23 cellular contexts compared by ENCODE assay signal in genomic region chr6:968791-969190, GRCh38.
DNase-seq lines count a peak whose midpoint lies in the region; ATAC-seq and TF ChIP-seq lines count a peak whose summit lies in the region.
"Had no signal": no experiment of that assay in that cellular context is flagged by ENCODE, and none has a peak within 500 bp of the region (broad histone marks: within the 10 kb centered on the region; RNA-seq: fewer than 3 reads in every experiment).

No MANE protein-coding gene starts in this region.

- peaks cover 17% of the 10 kb centered on the region for H3K27me3 Mint-ChIP-seq in nephron (ENCODE audit: low read depth)
- H3K27me3 Mint-ChIP-seq in activated CD8-positive, alpha-beta T cell treated with anti-CD3 and anti-CD28 coated beads for 36 hours = peaks cover 10% of the 10 kb centered on the region
- H3K27me3 Mint-ChIP-seq in T-cell = peaks cover 11 to 26% of the 10 kb centered on the region in 2 donors

- DNase-seq in NCI-H446 treated with DMSO at 0.1 percent for 48 hours (lab: John Stamatoyannopoulos, UW) (peak; percentile 18), kidney tubule cell (ENCODE audit: low spot score) (peak; percentile 34), renal cortical epithelial cell (ENCODE audit: low read depth) (peak; percentile 19), ovary (no peak), T-cell (no peak)
- DNase-seq in activated CD8-positive, alpha-beta T cell treated with anti-CD3 and anti-CD28 coated beads for 36 hours = no peak
- DNase-seq: 8988T; AML-193; BE2C; Calu3; CD4-positive, alpha-beta memory T cell; COR-L47; DMS79; EL; GDM1; GOT3; HFFc6 had no signal

- no peak overlapping the region for H3K27ac ChIP-seq in ovary
- H3K27ac ChIP-seq: A549; BLaER1 treated with 17β-estradiol and CSF1 and Interleukin-3, amounts not matched to agents 10 nM and 100 nM had no signal

- ATAC-seq in activated CD8-positive, alpha-beta T cell treated with anti-CD3 and anti-CD28 coated beads for 36 hours = no peak
- no peak for ATAC-seq in GM19035 (IDR thresholded peaks at IDR 0.05; ENCODE audit: unreplicated experiment)
- no peak for ATAC-seq in T-cell (replicated peaks in 1 of 4)
- ATAC-seq: A549, GM12878 had no signal

- peak overlapping the region; percentile 37 to 57 (median 45) for H3K27ac Mint-ChIP-seq in nephron
- H3K27ac Mint-ChIP-seq in activated CD8-positive, alpha-beta T cell treated with anti-CD3 and anti-CD28 coated beads for 36 hours = no peak overlapping the region
- no peak overlapping the region for H3K27ac Mint-ChIP-seq in T-cell
- H3K27ac Mint-ChIP-seq: CD4-positive, alpha-beta memory T cell; HFFc6 had no signal

- no peaks in the 10 kb centered on the region for H3K27me3 ChIP-seq in ovary
- H3K27me3 ChIP-seq: BLaER1 treated with 17β-estradiol and CSF1 and Interleukin-3, amounts not matched to agents 10 nM and 100 nM had no signal

- no peaks in the 10 kb centered on the region for H3K9me3 ChIP-seq in ovary
- H3K9me3 ChIP-seq: A549, BE2C, HAP-1 had no signal

- no peak overlapping the region for H3K4me3 ChIP-seq in ovary
- H3K4me3 ChIP-seq: A549; BLaER1 treated with 17β-estradiol and CSF1 and Interleukin-3, amounts not matched to agents 10 nM and 100 nM; GM12878; HAP-1 had no signal

- 85 to 87% (median 86%) methylated on average over 7 of the region's 7 CpGs for WGBS in ovary, 3 donors

- H3K4me1 Mint-ChIP-seq in nephron (peaks cover 24% of the 10 kb centered on the region), T-cell (no peaks in the 10 kb centered on the region)
- H3K4me1 Mint-ChIP-seq in activated CD8-positive, alpha-beta T cell treated with anti-CD3 and anti-CD28 coated beads for 36 hours (ENCODE audit: low read depth) = no peaks in the 10 kb centered on the region
- H3K4me1 Mint-ChIP-seq: CD4-positive, alpha-beta memory T cell had no signal

- H3K36me3 Mint-ChIP-seq in nephron (ENCODE audit: low read depth) (no peaks in the 10 kb centered on the region), T-cell (no peaks in the 10 kb centered on the region)
- H3K36me3 Mint-ChIP-seq in activated CD8-positive, alpha-beta T cell treated with anti-CD3 and anti-CD28 coated beads for 36 hours (ENCODE audit: low read depth) = no peaks in the 10 kb centered on the region
- H3K36me3 Mint-ChIP-seq: CD4-positive, alpha-beta memory T cell had no signal

- no peak for TF ChIP-seq CTCF in nephron (IDR thresholded peaks at IDR 0.05; ENCODE audit: unreplicated experiment in 3 of 3)
- no peak for TF ChIP-seq CTCF in activated CD8-positive, alpha-beta T cell treated with anti-CD3 and anti-CD28 coated beads for 36 hours (IDR thresholded peaks at IDR 0.05)
- TF ChIP-seq CTCF in ovary (IDR thresholded peaks at IDR 0.05) = no peak

- intact Hi-C loops in activated CD8-positive, alpha-beta T cell treated with anti-CD3 and anti-CD28 coated beads for 36 hours (cut with micrococcal nuclease) = no loop called here
- intact Hi-C loops in ovary (cut with DNase I) = no loop called here

- H3K9me3 Mint-ChIP-seq in nephron = no peaks in the 10 kb centered on the region
- no peaks in the 10 kb centered on the region for H3K9me3 Mint-ChIP-seq in activated CD8-positive, alpha-beta T cell treated with anti-CD3 and anti-CD28 coated beads for 36 hours
- no peaks in the 10 kb centered on the region for H3K9me3 Mint-ChIP-seq in T-cell
- H3K9me3 Mint-ChIP-seq: HFFc6 had no signal

- CTCF ChIA-PET in activated CD8-positive, alpha-beta T cell treated with anti-CD3 and anti-CD28 coated beads for 36 hours (lab: Charles Lee) = interaction anchor here (0.6 to 1.6 kb wide), 2 partner anchors 15 to 372 kb away, joined by 3 to 4 read pairs; no protein-coding TSS in a partner anchor
- CTCF ChIA-PET in T-cell (lab: Charles Lee) = no interaction called here

- H3K36me3 ChIP-seq in ovary = no peaks in the 10 kb centered on the region
- H3K36me3 ChIP-seq: BE2C; BLaER1 treated with 17β-estradiol and CSF1 and Interleukin-3, amounts not matched to agents 10 nM and 100 nM; HAP-1 had no signal

- H3K4me3 Mint-ChIP-seq in nephron (no peak overlapping the region), T-cell (no peak overlapping the region)
- H3K4me3 Mint-ChIP-seq in activated CD8-positive, alpha-beta T cell treated with anti-CD3 and anti-CD28 coated beads for 36 hours = no peak overlapping the region
- H3K4me3 Mint-ChIP-seq: CD4-positive, alpha-beta memory T cell; HFFc6 had no signal

- no peaks in the 10 kb centered on the region for H3K4me1 ChIP-seq in ovary (ENCODE audit: insufficient read depth)
- H3K4me1 ChIP-seq: A549, BE2C, HAP-1 had no signal

- no peak for TF ChIP-seq POLR2A in ovary (IDR thresholded peaks at IDR 0.05)

- POLR2A ChIA-PET in activated CD8-positive, alpha-beta T cell treated with anti-CD3 and anti-CD28 coated beads for 36 hours (lab: Charles Lee) = interaction anchor here (0.7 kb wide), 1 partner anchor 374 kb away, joined by 3 read pairs; no protein-coding TSS in a partner anchor
- POLR2A ChIA-PET in T-cell (lab: Charles Lee) = no interaction called here

- no peak for TF ChIP-seq EP300 in ovary (IDR thresholded peaks at IDR 0.05)

Comparison
In these comparisons a context has a peak if more than half of its experiments do, and no peak if none do; other contexts are left out.
1. DNase-seq: peak in NCI-H446 treated with DMSO at 0.1 percent for 48 hours (single experiment), kidney tubule cell (single experiment) and renal cortical epithelial cell (single experiment); none in activated CD8-positive, alpha-beta T cell treated with anti-CD3 and anti-CD28 coated beads for 36 hours (single experiment), ovary (0 of 5) and T-cell (0 of 34).
2. H3K27ac Mint-ChIP-seq: peak in nephron (3 of 3); none in activated CD8-positive, alpha-beta T cell treated with anti-CD3 and anti-CD28 coated beads for 36 hours (single experiment) and T-cell (0 of 2).